ENCODE assay signal across 8 cellular contexts in the genomic region with DNA sequence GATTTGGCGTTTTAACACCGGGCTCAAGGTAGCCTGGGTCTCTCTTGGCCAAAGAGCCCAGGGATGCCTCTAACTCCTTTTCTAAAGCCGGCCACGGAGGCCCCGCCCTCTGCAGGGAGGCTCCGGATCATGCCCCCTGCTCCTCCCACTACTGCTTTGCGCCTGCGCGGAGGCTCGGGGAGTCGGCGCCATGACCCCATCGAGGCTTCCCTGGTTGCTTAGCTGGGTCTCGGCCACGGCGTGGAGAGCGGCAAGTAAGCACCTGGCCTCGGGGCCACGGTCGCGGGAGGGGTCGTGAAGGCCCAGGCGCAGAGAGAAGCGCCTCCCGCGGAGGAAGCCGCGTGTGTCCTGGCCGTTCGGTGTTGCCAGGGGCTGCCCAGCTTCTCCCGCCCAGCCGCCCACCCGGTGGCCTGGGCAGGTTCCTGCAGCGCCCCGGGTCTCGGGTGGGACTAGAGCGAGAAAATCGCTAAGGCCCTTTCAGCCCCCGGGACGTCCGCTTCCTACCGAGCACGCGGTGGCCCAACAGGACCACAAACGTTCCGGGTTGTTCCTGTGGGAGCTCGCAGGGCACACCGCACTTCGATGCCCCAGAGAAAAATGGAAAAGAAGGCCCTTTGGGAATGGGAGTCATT. TPM values are rescaled to one million over a fixed set of nuclear protein-coding genes. Genes with fewer than 3 reads are reported as not detected.
DNase-seq lines count a peak whose midpoint lies in the region; ATAC-seq and TF ChIP-seq lines count a peak whose summit lies in the region.

TSS of gene SDHAF4 (plus strand) at position 180 of the 632 bp plus-strand sequence. CDS start at position 191, 11 bp downstream.

- DNase-seq in NCI-H1694 (lab: John Stamatoyannopoulos, UW) (peak; percentile 77), right atrium auricular region (ENCODE audit: low spot score) (peak; percentile 87), psoas muscle (peak; percentile 95 to 97)

- peak in 1 of 2 donors; percentile 34 for TF ChIP-seq CTCF in right atrium auricular region (IDR thresholded peaks at IDR 0.05)
- TF ChIP-seq CTCF in psoas muscle (IDR thresholded peaks at IDR 0.05), result no peak

- peak within 1 kb of the TSS; percentile 84 for H3K4me3 Mint-ChIP-seq in T-helper 1 cell treated with Interleukin-12 subunit alpha and Interleukin-12 subunit beta and Interleukin-4 antibody, amounts not matched to agents 30 μg/mL and 1 μg/mL, for 36 hours

- H3K36me3 ChIP-seq in right atrium auricular region, result no peaks in the 10 kb centered on the region
- no peaks in the 10 kb centered on the region for H3K36me3 ChIP-seq in psoas muscle (ENCODE audit: insufficient read depth in 1 of 2, low read depth in 1 of 2)
- no peaks in the 10 kb centered on the region for H3K36me3 ChIP-seq in urinary bladder (ENCODE audit: insufficient read depth)

- H3K27ac ChIP-seq in angular gyrus (ENCODE audit: low read depth, low read length) (peak within 1 kb of the TSS; percentile 90), right atrium auricular region (peak within 1 kb of the TSS; percentile 91 to 95), psoas muscle (peak within 1 kb of the TSS; percentile 88), urinary bladder (ENCODE audit: low read depth) (peak within 1 kb of the TSS; percentile 90)

- no peaks in the 10 kb centered on the region for H3K9me3 Mint-ChIP-seq in T-helper 1 cell treated with Interleukin-12 subunit alpha and Interleukin-12 subunit beta and Interleukin-4 antibody, amounts not matched to agents 30 μg/mL and 1 μg/mL, for 36 hours

- H3K27me3 ChIP-seq in right atrium auricular region (no peaks in the 10 kb centered on the region), psoas muscle (ENCODE audit: insufficient read depth in 3 of 3, low read length in 2 of 3) (no peaks in the 10 kb centered on the region)

- H3K4me1 ChIP-seq in right atrium auricular region (peaks cover 0 to 11% of the 10 kb centered on the region in 2 donors), psoas muscle (no peaks in the 10 kb centered on the region), urinary bladder (ENCODE audit: insufficient read depth) (no peaks in the 10 kb centered on the region)

- WGBS in psoas muscle, 3 donors, result 0% methylated on average over 46 to 49 of the region's 49 CpGs
- WGBS in urinary bladder, result under 1% methylated on average over 49 of the region's 49 CpGs

- peak within 1 kb of the TSS; percentile 77 for H3K27ac Mint-ChIP-seq in T-helper 1 cell treated with Interleukin-12 subunit alpha and Interleukin-12 subunit beta and Interleukin-4 antibody, amounts not matched to agents 30 μg/mL and 1 μg/mL, for 36 hours

- H3K4me3 ChIP-seq in right atrium auricular region, result peak within 1 kb of the TSS; percentile 71 to 89
- H3K4me3 ChIP-seq in psoas muscle, result peak within 1 kb of the TSS; percentile 82
- peak within 1 kb of the TSS; percentile 79 for H3K4me3 ChIP-seq in urinary bladder (ENCODE audit: low read depth, low read length)

- ATAC-seq in GM18498 (IDR thresholded peaks at IDR 0.05; ENCODE audit: unreplicated experiment) (peak; percentile 100), HG02885 (IDR thresholded peaks at IDR 0.05; ENCODE audit: poor library complexity, unreplicated experiment) (peak; percentile 99), psoas muscle (peak; percentile 98 to 100 (median 99))

- no peaks in the 10 kb centered on the region for H3K27me3 Mint-ChIP-seq in T-helper 1 cell treated with Interleukin-12 subunit alpha and Interleukin-12 subunit beta and Interleukin-4 antibody, amounts not matched to agents 30 μg/mL and 1 μg/mL, for 36 hours (ENCODE audit: low read depth)

- peaks cover 6% of the 10 kb centered on the region for H3K4me1 Mint-ChIP-seq in T-helper 1 cell treated with Interleukin-12 subunit alpha and Interleukin-12 subunit beta and Interleukin-4 antibody, amounts not matched to agents 30 μg/mL and 1 μg/mL, for 36 hours (ENCODE audit: low read depth)

- intact Hi-C loops in psoas muscle (cut with DNase I), result loop anchor here (5.0 to 10.0 kb wide), 4 partner anchors 95 to 772 kb away; partner anchors contain the start of genes LMBRD1 (in 1 of the 2) and SMAP1 (in 1 of the 2)

- peaks cover 6% of the 10 kb centered on the region for H3K36me3 Mint-ChIP-seq in T-helper 1 cell treated with Interleukin-12 subunit alpha and Interleukin-12 subunit beta and Interleukin-4 antibody, amounts not matched to agents 30 μg/mL and 1 μg/mL, for 36 hours (ENCODE audit: low read depth)

- no peaks in the 10 kb centered on the region for H3K9me3 ChIP-seq in right atrium auricular region
- H3K9me3 ChIP-seq in psoas muscle, result no peaks in the 10 kb centered on the region

RNA-seq across cellular contexts. Expression of gene SDHAF4, which starts in this region (rescaled TPM):
- 1 to 10 TPM; 8.0 to 9.4 TPM for total RNA-seq in right atrium auricular region
- 10 to 100 TPM in 1 of 4 donors, 1 to 10 TPM in 3; 8.3 to 11.4 (median 9.1) TPM for total RNA-seq in psoas muscle
- polyA plus RNA-seq in psoas muscle, result 1 to 10 TPM; 3.9 to 7.9 (median 4.8) TPM
- 18.6 TPM for total RNA-seq in urinary bladder
- polyA plus RNA-seq in urinary bladder, result 8.3 TPM

Comparison
In these comparisons a context has a peak if more than half of its experiments do, and no peak if none do; other contexts are left out.
1. Peak in every context shown above with its lines: DNase-seq, ATAC-seq, H3K4me3 ChIP-seq and H3K27ac ChIP-seq.